8 cellular contexts compared by ENCODE assay signal in the genomic region with DNA sequence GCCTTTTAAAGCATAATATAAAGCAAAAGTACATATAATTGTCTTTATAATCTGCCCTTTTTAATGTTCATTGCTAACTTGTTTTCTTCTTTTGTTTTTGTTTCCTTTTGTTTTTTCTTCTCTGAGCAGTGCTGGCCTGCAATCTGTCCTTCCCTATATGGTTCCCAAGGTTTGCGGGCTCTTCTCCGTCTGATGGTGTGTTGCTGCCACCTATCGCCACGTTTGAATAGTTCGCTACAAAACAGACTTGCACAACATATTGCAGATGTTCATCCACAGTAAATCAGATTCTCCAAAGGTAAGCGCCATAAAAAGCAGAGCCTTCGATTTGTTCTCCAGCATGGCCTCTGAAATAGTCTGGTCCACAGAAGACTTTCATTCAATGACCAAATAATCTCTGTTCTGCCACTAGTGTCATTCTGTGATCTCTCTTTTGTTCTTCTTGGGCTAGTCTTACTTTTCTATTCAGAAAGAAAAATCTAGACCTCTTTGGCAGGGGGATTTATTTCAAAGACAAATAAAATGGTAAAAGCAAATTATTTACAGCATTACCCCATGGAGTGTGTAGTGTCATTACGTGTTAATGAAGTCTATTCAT. TPM values are rescaled to one million over a fixed set of nuclear protein-coding genes. Genes with fewer than 3 reads are reported as not detected.
A peak's percentile ranks its signal among the peaks of the same experiment; 100 is the strongest.
DNase-seq lines count a peak whose midpoint lies in the region; ATAC-seq and TF ChIP-seq lines count a peak whose summit lies in the region.

No MANE protein-coding gene starts in this region.

- 4 to 7% methylated on average over 8 of the region's 8 CpGs for WGBS in upper lobe of left lung, 2 donors

- no peak overlapping the region for H3K27ac ChIP-seq in upper lobe of left lung

- ATAC-seq in GM21381 (IDR thresholded peaks at IDR 0.05; ENCODE audit: unreplicated experiment) (peak; percentile 91), HG03575 (IDR thresholded peaks at IDR 0.05; ENCODE audit: extremely low read depth, insufficient number of reproducible peaks, low FRiP score, unreplicated experiment) (peak; percentile 88), esophagus mucosa (peak; percentile 80), upper lobe of left lung (ENCODE audit: low FRiP score in 2 of 2) (peak in 1 of 2 donors; percentile 92)
- peak; percentile 44 to 60 for ATAC-seq in naive thymus-derived CD8-positive, alpha-beta T cell

- H3K27me3 ChIP-seq in upper lobe of left lung, result no peaks in the 10 kb centered on the region

- no peaks in the 10 kb centered on the region for H3K4me1 Mint-ChIP-seq in activated CD4-positive, alpha-beta memory T cell treated with anti-CD3 and anti-CD28 coated beads, Interleukin-2, amount 10 ng/mL, durations not matched to agents 7 days and 5 days
- peaks cover 0 to 3% (median 0%) of the 10 kb centered on the region in 4 donors for H3K4me1 Mint-ChIP-seq in naive thymus-derived CD8-positive, alpha-beta T cell

- no peaks in the 10 kb centered on the region for H3K36me3 ChIP-seq in upper lobe of left lung

- no peak for TF ChIP-seq EP300 in upper lobe of left lung (IDR thresholded peaks at IDR 0.05)

- no peaks in the 10 kb centered on the region for H3K9me3 ChIP-seq in upper lobe of left lung

- no peaks in the 10 kb centered on the region for H3K9me3 Mint-ChIP-seq in activated CD4-positive, alpha-beta memory T cell treated with anti-CD3 and anti-CD28 coated beads, Interleukin-2, amount 10 ng/mL, durations not matched to agents 7 days and 5 days
- H3K9me3 Mint-ChIP-seq in naive thymus-derived CD8-positive, alpha-beta T cell, result no peaks in the 10 kb centered on the region

- H3K4me3 ChIP-seq in upper lobe of left lung, result no peak overlapping the region

- peak; percentile 81 for DNase-seq in DMS53 treated with DMSO at 0.1 percent for 48 hours (lab: John Stamatoyannopoulos, UW; ENCODE audit: unreplicated experiment)
- DNase-seq in NCI-H526 treated with DMSO at 0.1 percent for 48 hours (lab: John Stamatoyannopoulos, UW), result peak; percentile 23
- peak; percentile 41 for DNase-seq in activated CD4-positive, alpha-beta memory T cell treated with anti-CD3 and anti-CD28 coated beads, Interleukin-2, amount 10 ng/mL, durations not matched to agents 7 days and 5 days
- DNase-seq in naive thymus-derived CD8-positive, alpha-beta T cell, result peak in 5 of 10 donors; percentile 3 to 25 (median 14)
- peak in 1 of 2 donors; percentile 35 for DNase-seq in upper lobe of left lung

- H3K27me3 Mint-ChIP-seq in activated CD4-positive, alpha-beta memory T cell treated with anti-CD3 and anti-CD28 coated beads, Interleukin-2, amount 10 ng/mL, durations not matched to agents 7 days and 5 days, result no peaks in the 10 kb centered on the region
- H3K27me3 Mint-ChIP-seq in naive thymus-derived CD8-positive, alpha-beta T cell, result peaks cover 0 to 21% (median 17%) of the 10 kb centered on the region in 5 donors

- H3K27ac Mint-ChIP-seq in activated CD4-positive, alpha-beta memory T cell treated with anti-CD3 and anti-CD28 coated beads, Interleukin-2, amount 10 ng/mL, durations not matched to agents 7 days and 5 days, result no peak overlapping the region
- H3K27ac Mint-ChIP-seq in naive thymus-derived CD8-positive, alpha-beta T cell, result no peak overlapping the region

- no peak for TF ChIP-seq POLR2A in upper lobe of left lung (IDR thresholded peaks at IDR 0.05)

- H3K36me3 Mint-ChIP-seq in activated CD4-positive, alpha-beta memory T cell treated with anti-CD3 and anti-CD28 coated beads, Interleukin-2, amount 10 ng/mL, durations not matched to agents 7 days and 5 days (ENCODE audit: low read depth), result no peaks in the 10 kb centered on the region
- no peaks in the 10 kb centered on the region for H3K36me3 Mint-ChIP-seq in naive thymus-derived CD8-positive, alpha-beta T cell

- CTCF ChIA-PET in activated CD4-positive, alpha-beta memory T cell treated with anti-CD3 and anti-CD28 coated beads, Interleukin-2, amount 10 ng/mL, durations not matched to agents 7 days and 5 days (lab: Charles Lee), result no interaction called here

- H3K4me1 ChIP-seq in upper lobe of left lung, result no peaks in the 10 kb centered on the region

- peak; percentile 20 to 51 (median 36) for TF ChIP-seq CTCF in upper lobe of left lung (IDR thresholded peaks at IDR 0.05)

- no peak overlapping the region for H3K4me3 Mint-ChIP-seq in activated CD4-positive, alpha-beta memory T cell treated with anti-CD3 and anti-CD28 coated beads, Interleukin-2, amount 10 ng/mL, durations not matched to agents 7 days and 5 days
- H3K4me3 Mint-ChIP-seq in naive thymus-derived CD8-positive, alpha-beta T cell, result no peak overlapping the region

- POLR2A ChIA-PET in activated CD4-positive, alpha-beta memory T cell treated with anti-CD3 and anti-CD28 coated beads, Interleukin-2, amount 10 ng/mL, durations not matched to agents 7 days and 5 days (lab: Charles Lee), result no interaction called here
- POLR2A ChIA-PET in naive thymus-derived CD8-positive, alpha-beta T cell (lab: Charles Lee), result no interaction called here

RNA-seq across cellular contexts. Expression of a gene that starts 33.5 kb away (rescaled TPM):
- not detected for total RNA-seq in activated CD4-positive, alpha-beta memory T cell treated with anti-CD3 and anti-CD28 coated beads, Interleukin-2, amount 10 ng/mL, durations not matched to agents 7 days and 5 days
- not detected for total RNA-seq in esophagus mucosa
- total RNA-seq in naive thymus-derived CD8-positive, alpha-beta T cell, result under 1 TPM; 0.13 to 0.14 TPM
- not detected for polyA plus RNA-seq in naive thymus-derived CD8-positive, alpha-beta T cell
- total RNA-seq in upper lobe of left lung, result under 1 TPM in 2 of 6 donors, not detected in 4; 0.07 to 0.11 TPM
